Comparison of ENCODE assay signal across 8 cellular contexts in genomic region chr5:42908086-42908485, GRCh38.
A peak's percentile ranks its signal among the peaks of the same experiment; 100 is the strongest.
DNase-seq lines count a peak whose midpoint lies in the region; ATAC-seq and TF ChIP-seq lines count a peak whose summit lies in the region.

No MANE protein-coding gene starts in this region.

- TF ChIP-seq POLR2A in NB4 (IDR thresholded peaks at IDR 0.05; ENCODE audit: extremely low read depth, insufficient read length) = no peak

- intact Hi-C loops in activated naive CD4-positive, alpha-beta T cell treated with anti-CD3 and anti-CD28 coated beads for 36 hours (cut with micrococcal nuclease) = loop anchor here (2.0 to 5.0 kb wide), 6 partner anchors 109 to 694 kb away; partner anchors contain the start of genes HMGCS1, NIM1K, NNT and TMEM267

- H3K27me3 Mint-ChIP-seq in activated naive CD4-positive, alpha-beta T cell treated with anti-CD3 and anti-CD28 coated beads for 36 hours (ENCODE audit: low read depth) = peaks cover 10% of the 10 kb centered on the region
- H3K27me3 Mint-ChIP-seq in effector memory CD8-positive, alpha-beta T cell = peaks cover 15 to 27% of the 10 kb centered on the region in 2 donors

- peak overlapping the region; percentile 75 for H3K27ac Mint-ChIP-seq in activated naive CD4-positive, alpha-beta T cell treated with anti-CD3 and anti-CD28 coated beads for 36 hours
- peak overlapping the region; percentile 95 for H3K27ac Mint-ChIP-seq in effector memory CD8-positive, alpha-beta T cell

- H3K36me3 ChIP-seq in stomach smooth muscle (ENCODE audit: control insufficient read depth in 2 of 2, insufficient read depth in 2 of 2, low read length in 2 of 2) = no peaks in the 10 kb centered on the region

- H3K9me3 Mint-ChIP-seq in activated naive CD4-positive, alpha-beta T cell treated with anti-CD3 and anti-CD28 coated beads for 36 hours = no peaks in the 10 kb centered on the region
- no peaks in the 10 kb centered on the region for H3K9me3 Mint-ChIP-seq in effector memory CD8-positive, alpha-beta T cell

- no peak for ATAC-seq in effector memory CD8-positive, alpha-beta T cell (replicated peaks)
- no peak for ATAC-seq in HG03442 (IDR thresholded peaks at IDR 0.05; ENCODE audit: unreplicated experiment)

- H3K9ac ChIP-seq in stomach smooth muscle (ENCODE audit: low read length in 2 of 2) = no peak overlapping the region

- peak overlapping the region; percentile 92 for H3K4me3 Mint-ChIP-seq in activated naive CD4-positive, alpha-beta T cell treated with anti-CD3 and anti-CD28 coated beads for 36 hours
- peak overlapping the region; percentile 95 to 96 for H3K4me3 Mint-ChIP-seq in effector memory CD8-positive, alpha-beta T cell

- no peak for DNase-seq in activated naive CD4-positive, alpha-beta T cell treated with anti-CD3 and anti-CD28 coated beads for 36 hours
- no peak for DNase-seq in activated naive CD4-positive, alpha-beta T cell treated with Interleukin-2 at 50 U/mL for 16 hours
- DNase-seq in NB4 (ENCODE audit: low read depth) (peak; percentile 52), DMS153 (lab: John Stamatoyannopoulos, UW) (no peak), GM13977 (ENCODE audit: low spot score) (no peak)
- DNase-seq in effector memory CD8-positive, alpha-beta T cell = no peak

- peaks cover 2 to 3% of the 10 kb centered on the region in 2 donors for H3K27me3 ChIP-seq in stomach smooth muscle (ENCODE audit: control insufficient read depth in 1 of 2, insufficient read depth in 2 of 2, low read length in 2 of 2)

- H3K36me3 Mint-ChIP-seq in activated naive CD4-positive, alpha-beta T cell treated with anti-CD3 and anti-CD28 coated beads for 36 hours (ENCODE audit: low read depth) = no peaks in the 10 kb centered on the region
- H3K36me3 Mint-ChIP-seq in effector memory CD8-positive, alpha-beta T cell (ENCODE audit: insufficient read depth) = peaks cover 12% of the 10 kb centered on the region

- H3K4me1 ChIP-seq in stomach smooth muscle (ENCODE audit: control insufficient read depth, insufficient read depth, low read length) = peaks cover 5% of the 10 kb centered on the region

- no peaks in the 10 kb centered on the region for H3K9me3 ChIP-seq in stomach smooth muscle (ENCODE audit: control insufficient read depth in 2 of 2, low read length in 2 of 2)

- H3K4me1 Mint-ChIP-seq in activated naive CD4-positive, alpha-beta T cell treated with anti-CD3 and anti-CD28 coated beads for 36 hours (ENCODE audit: low read depth) = peaks cover 10% of the 10 kb centered on the region
- peaks cover 11 to 14% of the 10 kb centered on the region in 2 donors for H3K4me1 Mint-ChIP-seq in effector memory CD8-positive, alpha-beta T cell (ENCODE audit: low read depth in 2 of 2)

- in situ Hi-C loops in GM13977 (cut with MboI; ENCODE audit: low pct_unique_long_range_greater_than_20kb, low sequenced_read_pairs, unreplicated experiment) = no loop called here

- H3K4me3 ChIP-seq in NB4 (ENCODE audit: low read depth, low read length) (no peak overlapping the region), stomach smooth muscle (ENCODE audit: low read length in 2 of 2) (peak overlapping the region; percentile 68 to 84)

- no peak for TF ChIP-seq CTCF in NB4 (IDR thresholded peaks at IDR 0.05; ENCODE audit: low read depth, low read length)
- no peak for TF ChIP-seq CTCF in GM13977 (IDR thresholded peaks at IDR 0.05; ENCODE audit: extremely low read depth, insufficient read depth, missing control alignments)

- CTCF ChIA-PET in activated naive CD4-positive, alpha-beta T cell treated with anti-CD3 and anti-CD28 coated beads for 36 hours (lab: Charles Lee) = interaction anchor here (0.6 to 3.4 kb wide), 17 partner anchors 9 to 312 kb away, joined by 3 to 32 read pairs (median 8); no protein-coding TSS in a partner anchor

- no peak overlapping the region for H3K27ac ChIP-seq in stomach smooth muscle (ENCODE audit: low read length)
